Comparison of ENCODE assay signal across 25 cellular contexts in the genomic region with DNA sequence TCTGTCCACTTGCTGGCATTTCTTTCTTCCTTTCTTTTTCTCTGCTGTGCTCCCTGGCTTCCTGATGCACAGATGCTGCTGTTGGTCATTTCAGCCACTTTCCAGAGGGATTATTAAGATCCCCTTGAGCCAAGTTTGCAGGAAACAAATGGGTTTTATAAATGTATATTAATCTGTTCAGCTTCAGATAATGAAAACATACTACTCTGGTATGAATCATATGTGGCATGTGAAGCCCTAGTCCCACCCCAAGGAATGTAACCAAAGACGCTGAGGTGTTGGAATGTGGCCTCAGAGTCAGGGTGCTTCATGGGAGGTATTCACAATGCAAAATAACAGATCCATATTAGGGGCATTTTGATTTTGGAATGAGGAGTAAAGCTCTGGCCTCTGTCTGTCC.
DNase-seq lines count a peak whose midpoint lies in the region; ATAC-seq, FAIRE-seq and TF ChIP-seq lines count a peak whose summit lies in the region.
"Had no signal": no experiment of that assay in that cellular context is flagged by ENCODE, and none has a peak within 500 bp of the region (broad histone marks: within the 10 kb centered on the region; RNA-seq: fewer than 3 reads in every experiment).

No MANE protein-coding gene starts in this region.

- no peak overlapping the region for H2BK20ac ChIP-seq in IMR-90 (ENCODE audit: low read depth, low read length)

- H2AFZ ChIP-seq in IMR-90 (replicated peaks; ENCODE audit: low read length, poor library complexity), result no peak overlapping the region
- H2AFZ ChIP-seq: hepatocyte had no signal

- TF ChIP-seq CTCF in AG04449 (IDR thresholded peaks at IDR 0.05; ENCODE audit: insufficient read depth, low read length, missing control alignments), result no peak
- no peak for TF ChIP-seq CTCF in IMR-90 (conservative IDR thresholded peaks at IDR 0.05; ENCODE audit: low read depth, low read length)
- TF ChIP-seq CTCF in bronchial epithelial cell (IDR thresholded peaks at IDR 0.05; ENCODE audit: insufficient read depth, low read length, severe bottlenecking), result no peak
- no peak for TF ChIP-seq CTCF in mesothelial cell of epicardium (IDR thresholded peaks at IDR 0.05; ENCODE audit: unreplicated experiment)
- TF ChIP-seq CTCF in right lobe of liver (IDR thresholded peaks at IDR 0.05), result no peak
- no peak for TF ChIP-seq CTCF in lower lobe of right lung (IDR thresholded peaks at IDR 0.05)

- no peak overlapping the region for H2AK5ac ChIP-seq in IMR-90 (ENCODE audit: low read depth, low read length)

- no peak overlapping the region for H3K9ac ChIP-seq in IMR-90 (ENCODE audit: low read depth, low read length)
- H3K9ac ChIP-seq: KMS-11 had no signal

- H3K27me3 Mint-ChIP-seq in mesothelial cell of epicardium (ENCODE audit: low read depth), result no peaks in the 10 kb centered on the region
- H3K27me3 Mint-ChIP-seq: CD4-positive, CD25-positive, alpha-beta regulatory T cell; stimulated activated memory B cell treated with anti-CD40 and anti-IgM and Interleukin-4, amounts not matched to agents 10 μg/mL and 1 μg/mL and 100 μg/mL, for 72 hours; T-helper 17 cell had no signal

- no peaks in the 10 kb centered on the region for H3K79me1 ChIP-seq in IMR-90 (ENCODE audit: low read depth in 1 of 2, low read length in 2 of 2)

- TF ChIP-seq POLR2A in IMR-90 (IDR thresholded peaks at IDR 0.05; ENCODE audit: low read depth, low read length) (no peak), right lobe of liver (IDR thresholded peaks at IDR 0.05) (no peak)

- no peak overlapping the region for H2AK9ac ChIP-seq in IMR-90 (replicated peaks; ENCODE audit: low read depth, low read length, poor library complexity)

- H4K8ac ChIP-seq in IMR-90 (ENCODE audit: low read depth in 2 of 2, low read length in 2 of 2), result peak overlapping the region in 1 of 2 experiments; percentile 38; a peak in 1 of 4 replicates

- H3K36me3 ChIP-seq in IMR-90 (ENCODE audit: control insufficient read depth, insufficient read depth, low read length), result no peaks in the 10 kb centered on the region
- no peaks in the 10 kb centered on the region for H3K36me3 ChIP-seq in bronchial epithelial cell (ENCODE audit: control insufficient read depth, insufficient read depth, low read length)
- no peaks in the 10 kb centered on the region for H3K36me3 ChIP-seq in right lobe of liver
- H3K36me3 ChIP-seq in lower lobe of right lung, result no peaks in the 10 kb centered on the region
- H3K36me3 ChIP-seq: tibial artery had no signal

- H3K56ac ChIP-seq in IMR-90 (ENCODE audit: extremely low read depth, insufficient read depth, low read length), result no peak overlapping the region; the same call in 1 of the 2 replicates

- TF ChIP-seq RAD21 in IMR-90 (IDR thresholded peaks at IDR 0.05; ENCODE audit: low read length), result no peak

- no peaks in the 10 kb centered on the region for H4K20me1 ChIP-seq in IMR-90 (ENCODE audit: insufficient read depth, low read length)

- POLR2A ChIA-PET in AG04449 (lab: Yijun Ruan, JAX), result no interaction called here
- POLR2A ChIA-PET in IMR-90 (lab: Charles Lee; ENCODE audit: unreplicated experiment), result interaction anchor here (0.6 kb wide), 1 partner anchor 636 kb away, joined by 3 read pairs; no protein-coding TSS in a partner anchor

- no peak overlapping the region for H3K4me3 Mint-ChIP-seq in mesothelial cell of epicardium
- H3K4me3 Mint-ChIP-seq: activated T-helper 1 cell treated with anti-CD3 and anti-CD28 coated beads, Interleukin-12 subunit alpha, Interleukin-12 subunit beta, Interleukin-2, Interleukin-4 antibody, amounts not matched to agents 30 ng/mL and 10 ng/mL and 1 ng/mL, durations not matched to agents 14 hours and 24 hours and 36 hours; CD4-positive, CD25-positive, alpha-beta regulatory T cell; nephron progenitor cell; stimulated activated memory B cell treated with anti-CD40 and anti-IgM and Interleukin-4, amounts not matched to agents 10 μg/mL and 1 μg/mL and 100 μg/mL, for 72 hours; T-helper 17 cell had no signal

- no peaks in the 10 kb centered on the region for H3K9me1 ChIP-seq in IMR-90 (ENCODE audit: insufficient read depth, low read length)

- dilution Hi-C loops in IMR-90 (cut with HindIII; ENCODE audit: low sequenced_read_pairs, unreplicated experiment), result no loop called here

- H4K5ac ChIP-seq in IMR-90 (ENCODE audit: low read depth, low read length), result no peak overlapping the region

- H2BK5ac ChIP-seq in IMR-90 (ENCODE audit: low read depth, low read length, poor library complexity, severe bottlenecking), result no peak overlapping the region

- H3K4me1 ChIP-seq in IMR-90 (ENCODE audit: control insufficient read depth, insufficient read depth, low read length) (peaks cover 3% of the 10 kb centered on the region; the same call in 1 of the 2 replicates), right lobe of liver (no peaks in the 10 kb centered on the region), lower lobe of right lung (no peaks in the 10 kb centered on the region)
- H3K4me1 ChIP-seq: tibial artery had no signal

- H3K4ac ChIP-seq in IMR-90 (ENCODE audit: low read depth, low read length), result peak overlapping the region; percentile 38; the same call in 1 of the 2 replicates

- peak overlapping the region; percentile 47; the same call in 1 of the 2 replicates for H2BK120ac ChIP-seq in IMR-90 (ENCODE audit: low read depth, low read length)

- FAIRE-seq in bronchial epithelial cell (lab: Jason Lieb, UNC), result no peak
- FAIRE-seq: A204.1, keratinocyte had no signal

- no CpG with 5 or more reads among the region's 1 CpG for WGBS in IMR-90 (ENCODE audit: extremely low coverage in 2 of 2, insufficient read length in 1 of 2), 2 experiments
- 100% methylated on average over 1 of the region's 1 CpG for WGBS in right lobe of liver (ENCODE audit: insufficient coverage, low coverage, low lambda C conversion rate, missing lambda C conversion rate)

- H3K4me1 Mint-ChIP-seq in mesothelial cell of epicardium, result peaks cover 28% of the 10 kb centered on the region
- H3K4me1 Mint-ChIP-seq: CD4-positive, CD25-positive, alpha-beta regulatory T cell; stimulated activated memory B cell treated with anti-CD40 and anti-IgM and Interleukin-4, amounts not matched to agents 10 μg/mL and 1 μg/mL and 100 μg/mL, for 72 hours; T-helper 17 cell had no signal

- H3K27ac Mint-ChIP-seq in mesothelial cell of epicardium, result peak overlapping the region; percentile 12
- H3K27ac Mint-ChIP-seq: activated T-helper 1 cell treated with anti-CD3 and anti-CD28 coated beads, Interleukin-12 subunit alpha, Interleukin-12 subunit beta, Interleukin-2, Interleukin-4 antibody, amounts not matched to agents 30 ng/mL and 10 ng/mL and 1 ng/mL, durations not matched to agents 14 hours and 24 hours and 36 hours; CD4-positive, CD25-positive, alpha-beta regulatory T cell; nephron progenitor cell; stimulated activated memory B cell treated with anti-CD40 and anti-IgM and Interleukin-4, amounts not matched to agents 10 μg/mL and 1 μg/mL and 100 μg/mL, for 72 hours; T-helper 17 cell had no signal

- no peak overlapping the region for H3K18ac ChIP-seq in IMR-90 (ENCODE audit: low read depth, low read length)

- H3K4me2 ChIP-seq in IMR-90 (ENCODE audit: low read depth, low read length), result no peak overlapping the region
- H3K4me2 ChIP-seq: hepatocyte, KMS-11 had no signal

- peak; percentile 16 for DNase-seq in AG04449 (ENCODE audit: low read depth, low spot score)
- peak; percentile 54 for DNase-seq in IMR-90
- DNase-seq in bronchial epithelial cell (ENCODE audit: low read depth), result peak; percentile 20
- DNase-seq in mesothelial cell of epicardium (ENCODE audit: low spot score in 2 of 2, unreplicated experiment in 2 of 2), result no peak
- DNase-seq in right lobe of liver, result no peak
- no peak for DNase-seq in GM19240 (ENCODE audit: insufficient read length, low spot score)
- DNase-seq in lower lobe of right lung, result no peak
- DNase-seq: activated CD4-positive, CD25-positive, alpha-beta regulatory T cell; CD4-positive, CD25-positive, alpha-beta regulatory T cell; cerebellar nuclear complex; effector memory CD4-positive, alpha-beta T cell; NCI-H1092 treated with DMSO at 0.1 percent for 48 hours; NCI-H2081 treated with DMSO at 0.1 percent for 48 hours; nephron progenitor cell; Right ventricle myocardium superior; T-helper 17 cell; tibial artery had no signal

- 0 out of 2 replicates have a peak overlapping the region, but pooled peaks have one; percentile 32 for H3K23ac ChIP-seq in IMR-90 (ENCODE audit: low read depth, low read length)

- no peaks in the 10 kb centered on the region; the same call in 1 of the 2 replicates for H3K9me3 ChIP-seq in IMR-90 (ENCODE audit: control insufficient read depth, insufficient read depth, low read length)
- H3K9me3 ChIP-seq in right lobe of liver, result no peaks in the 10 kb centered on the region
- H3K9me3 ChIP-seq in lower lobe of right lung, result no peaks in the 10 kb centered on the region
- H3K9me3 ChIP-seq: tibial artery had no signal

- CTCF ChIA-PET in AG04449 (lab: Yijun Ruan, JAX) (no interaction called here), IMR-90 (lab: Yijun Ruan, JAX) (no interaction called here)

- BruUV-seq in IMR-90 (replicated peaks; lab: Mats Ljungman, UMichigan), result no TSS peak

- intact Hi-C loops in IMR-90 (cut with micrococcal nuclease), result no loop called here
- intact Hi-C loops in right lobe of liver (cut with DNase I), result no loop called here
- intact Hi-C loops in lower lobe of right lung (cut with DNase I), result no loop called here

- peak overlapping the region; percentile 38; the same call in 1 of the 2 replicates for H3K14ac ChIP-seq in IMR-90 (replicated peaks; ENCODE audit: low read depth, low read length)

- no peak overlapping the region for H4K91ac ChIP-seq in IMR-90 (ENCODE audit: insufficient read depth, low read depth, low read length)

- H3K27ac ChIP-seq in IMR-90 (ENCODE audit: insufficient read depth, low read length), result no peak overlapping the region
- H3K27ac ChIP-seq in right lobe of liver, result no peak overlapping the region
- no peak overlapping the region for H3K27ac ChIP-seq in lower lobe of right lung
- H3K27ac ChIP-seq: hepatocyte, KMS-11, tibial artery had no signal

- ATAC-seq in IMR-90 (ENCODE audit: low read depth) (peak; percentile 82), right lobe of liver (no peak), HG03354 (IDR thresholded peaks at IDR 0.05; ENCODE audit: poor library complexity, severe bottlenecking, unreplicated experiment) (no peak), lower lobe of right lung (no peak)
- ATAC-seq: HCT116; stimulated activated memory B cell treated with anti-CD40 and anti-IgM and Interleukin-4, amounts not matched to agents 10 μg/mL and 1 μg/mL and 100 μg/mL, for 72 hours; T-helper 17 cell had no signal

- H3K4me3 ChIP-seq in AG04449 (ENCODE audit: low read depth, low read length) (no peak overlapping the region), IMR-90 (ENCODE audit: insufficient read depth, low read depth, low read length) (no peak overlapping the region), bronchial epithelial cell (ENCODE audit: low read depth, low read length) (no peak overlapping the region), right lobe of liver (no peak overlapping the region), lower lobe of right lung (no peak overlapping the region)
- H3K4me3 ChIP-seq: hepatocyte, tibial artery had no signal

- peaks cover 2% of the 10 kb centered on the region for H3K36me3 Mint-ChIP-seq in mesothelial cell of epicardium
- H3K36me3 Mint-ChIP-seq: stimulated activated memory B cell treated with anti-CD40 and anti-IgM and Interleukin-4, amounts not matched to agents 10 μg/mL and 1 μg/mL and 100 μg/mL, for 72 hours had no signal

- H2BK15ac ChIP-seq in IMR-90 (ENCODE audit: low read depth, low read length), result no peak overlapping the region

- in situ Hi-C loops in IMR-90 (cut with MboI; ENCODE audit: low sequenced_read_pairs), result no loop called here

- H3K27me3 ChIP-seq in IMR-90 (ENCODE audit: control insufficient read depth, insufficient read depth, low read length) (no peaks in the 10 kb centered on the region), bronchial epithelial cell (ENCODE audit: control insufficient read depth, insufficient read depth, low read length) (no peaks in the 10 kb centered on the region), right lobe of liver (no peaks in the 10 kb centered on the region), lower lobe of right lung (ENCODE audit: low read depth) (no peaks in the 10 kb centered on the region)
- H3K27me3 ChIP-seq: hepatocyte, tibial artery had no signal

- peaks cover 16% of the 10 kb centered on the region for H3K9me3 Mint-ChIP-seq in mesothelial cell of epicardium

Comparison
In these comparisons a context has a peak if more than half of its experiments do, and no peak if none do; other contexts are left out.
1. DNase-seq: peak in AG04449 (single experiment), IMR-90 (single experiment) and bronchial epithelial cell (single experiment); none in mesothelial cell of epicardium (0 of 2), right lobe of liver (0 of 3), GM19240 (single experiment) and lower lobe of right lung (single experiment).